ENCODE assay signal across 17 cellular contexts in the genomic region with DNA sequence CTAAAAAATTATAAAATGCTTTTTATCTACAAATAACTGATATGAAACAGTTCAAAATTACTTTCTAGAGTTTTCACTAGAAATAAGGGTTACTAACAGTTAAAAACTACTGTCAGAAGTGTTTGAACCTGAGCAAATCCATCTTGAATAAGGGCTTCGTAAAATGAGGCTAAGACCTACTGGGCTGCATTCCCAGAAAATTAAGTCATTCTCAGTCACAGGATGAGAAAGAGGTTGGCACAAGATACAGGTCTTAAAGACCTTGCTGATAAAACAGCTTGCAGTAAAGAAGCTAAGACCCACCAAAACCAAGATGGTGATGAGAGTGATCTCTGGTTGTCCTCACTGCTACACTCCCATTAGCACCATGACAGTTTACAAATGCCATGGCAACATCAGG.
DNase-seq lines count a peak whose midpoint lies in the region; ATAC-seq and TF ChIP-seq lines count a peak whose summit lies in the region.
"Had no signal": no experiment of that assay in that cellular context is flagged by ENCODE, and none has a peak within 500 bp of the region (broad histone marks: within the 10 kb centered on the region; RNA-seq: fewer than 3 reads in every experiment).

No MANE protein-coding gene starts in this region.

- CTCF ChIA-PET in MCF 10A (lab: Yijun Ruan, JAX): no interaction called here
- CTCF ChIA-PET in mammary epithelial cell (lab: Charles Lee; ENCODE audit: low non-redundant PET): no interaction called here

- dilution Hi-C loops in mammary epithelial cell (cut with HindIII; ENCODE audit: low sequenced_read_pairs): no loop called here

- TF ChIP-seq CTCF in MCF 10A (IDR thresholded peaks at IDR 0.05; ENCODE audit: unreplicated experiment) (no peak), breast epithelium (IDR thresholded peaks at IDR 0.05) (no peak), mammary epithelial cell (conservative IDR thresholded peaks at IDR 0.05 in 1 of 2, IDR thresholded peaks at IDR 0.05 in 1 of 2; ENCODE audit: extremely low read depth in 1 of 2, insufficient read depth in 1 of 2, low read depth in 1 of 2, low read length in 2 of 2) (no peak), hepatocyte (IDR thresholded peaks at IDR 0.05; ENCODE audit: poor library complexity) (no peak), BE2C (IDR thresholded peaks at IDR 0.05; ENCODE audit: low read depth, low read length) (no peak), GM23338 (conservative IDR thresholded peaks at IDR 0.05; ENCODE audit: low read depth in 2 of 2) (no peak), Peyer's patch (IDR thresholded peaks at IDR 0.05) (no peak)

- H3K27ac ChIP-seq in breast epithelium (no peak overlapping the region), mammary epithelial cell (ENCODE audit: insufficient read depth, low read depth, low read length) (no peak overlapping the region), hepatocyte (no peak overlapping the region), GM23338 (ENCODE audit: low read depth) (no peak overlapping the region), Peyer's patch (no peak overlapping the region)
- H3K27ac ChIP-seq: 22Rv1 had no signal

- ATAC-seq in GM23338: no peak

- H4K20me1 ChIP-seq in mammary epithelial cell (ENCODE audit: insufficient read depth, low read length) (no peaks in the 10 kb centered on the region), hepatocyte (ENCODE audit: insufficient read depth, poor library complexity, severe bottlenecking) (no peaks in the 10 kb centered on the region), GM23338 (replicated peaks; ENCODE audit: insufficient read depth) (no peaks in the 10 kb centered on the region)

- no TSS peak for BruUV-seq in MCF 10A (replicated peaks; lab: Mats Ljungman, UMichigan)
- no TSS peak for BruUV-seq in mammary epithelial cell (replicated peaks; lab: Mats Ljungman, UMichigan)

- H3K27me3 Mint-ChIP-seq in MCF 10A (ENCODE audit: insufficient read depth, unreplicated experiment) (no peaks in the 10 kb centered on the region), GM23338 (ENCODE audit: insufficient read depth, low read depth, poor library complexity) (no peaks in the 10 kb centered on the region)

- H3F3A ChIP-seq in GM23338 (replicated peaks; ENCODE audit: low read depth): no peaks in the 10 kb centered on the region

- TF ChIP-seq POLR2A in breast epithelium (IDR thresholded peaks at IDR 0.05) (no peak), Peyer's patch (IDR thresholded peaks at IDR 0.05) (no peak)

- H3K4me3 ChIP-seq in breast epithelium: no peak overlapping the region
- no peak overlapping the region for H3K4me3 ChIP-seq in mammary epithelial cell (replicated peaks in 1 of 3; ENCODE audit: insufficient read depth in 1 of 3, low read depth in 2 of 3, low read length in 3 of 3)
- H3K4me3 ChIP-seq in hepatocyte: no peak overlapping the region
- H3K4me3 ChIP-seq in BE2C (ENCODE audit: low read depth, low read length): no peak overlapping the region
- H3K4me3 ChIP-seq in GM23338: no peak overlapping the region
- H3K4me3 ChIP-seq in Peyer's patch: no peak overlapping the region

- no peaks in the 10 kb centered on the region for H3K4me1 ChIP-seq in breast epithelium
- H3K4me1 ChIP-seq in mammary epithelial cell (ENCODE audit: insufficient read depth, low read length): peaks cover 18% of the 10 kb centered on the region
- H3K4me1 ChIP-seq in hepatocyte (ENCODE audit: insufficient read depth): no peaks in the 10 kb centered on the region
- H3K4me1 ChIP-seq in BE2C: no peaks in the 10 kb centered on the region
- peaks cover 7% of the 10 kb centered on the region for H3K4me1 ChIP-seq in GM23338 (ENCODE audit: insufficient read depth)
- H3K4me1 ChIP-seq in Peyer's patch: no peaks in the 10 kb centered on the region

- peaks cover 16% of the 10 kb centered on the region for H3K4me1 Mint-ChIP-seq in MCF 10A (ENCODE audit: insufficient read depth, unreplicated experiment)
- H3K4me1 Mint-ChIP-seq in GM23338: peaks cover 16% of the 10 kb centered on the region

- WGBS in mammary epithelial cell (ENCODE audit: low coverage, missing lambda C conversion rate): 15% methylated on average over 1 of the region's 1 CpG
- WGBS in hepatocyte (ENCODE audit: low lambda C conversion rate, missing lambda C conversion rate): 32% methylated on average over 1 of the region's 1 CpG

- DNase-seq in MCF 10A (ENCODE audit: unreplicated experiment): peak; percentile 28
- DNase-seq in breast epithelium (ENCODE audit: low spot score in 2 of 2): no peak
- DNase-seq in mammary epithelial cell: peak; percentile 59
- peak; percentile 20 for DNase-seq in hepatocyte (ENCODE audit: low spot score)
- DNase-seq in BE2C: no peak
- no peak for DNase-seq in GM23338 (ENCODE audit: low spot score)
- DNase-seq in SIG-M5 (lab: John Stamatoyannopoulos, UW): no peak
- DNase-seq in Peyer's patch: no peak
- DNase-seq: DND-41, HCEC 1CT, NCI-H1417 treated with DMSO at 0.1 percent for 48 hours, NCI-H187 treated with DMSO at 0.1 percent for 48 hours, NCI-H345, NCI-H524 treated with DMSO at 0.1 percent for 48 hours, SHP77, SK-N-SH had no signal

- no peaks in the 10 kb centered on the region for H3K79me2 ChIP-seq in mammary epithelial cell (ENCODE audit: insufficient read depth, low read length)
- H3K79me2 ChIP-seq in hepatocyte: no peaks in the 10 kb centered on the region
- H3K79me2 ChIP-seq in GM23338 (replicated peaks; ENCODE audit: insufficient read depth): no peaks in the 10 kb centered on the region

- no peaks in the 10 kb centered on the region for H3K9me3 Mint-ChIP-seq in MCF 10A (ENCODE audit: unreplicated experiment)
- H3K9me3 Mint-ChIP-seq in GM23338: peaks cover 26% of the 10 kb centered on the region

- no peak overlapping the region for H3K27ac Mint-ChIP-seq in MCF 10A (ENCODE audit: low read depth, unreplicated experiment)
- H3K27ac Mint-ChIP-seq in GM23338: no peak overlapping the region

- intact Hi-C loops in MCF 10A (cut with micrococcal nuclease) (no loop called here), breast epithelium (cut with DNase I; ENCODE audit: low total_unique reads) (no loop called here), mammary epithelial cell (cut with micrococcal nuclease) (no loop called here)

- H3K9me2 ChIP-seq in hepatocyte (replicated peaks; ENCODE audit: insufficient read depth) (no peaks in the 10 kb centered on the region), GM23338 (ENCODE audit: insufficient read depth) (peaks cover 5% of the 10 kb centered on the region; the same call in 1 of the 2 replicates)
- H3K9me2 ChIP-seq: SK-N-SH had no signal

- H3K9me3 ChIP-seq in breast epithelium: peaks cover 4 to 7% of the 10 kb centered on the region in 2 donors
- no peaks in the 10 kb centered on the region for H3K9me3 ChIP-seq in mammary epithelial cell (replicated peaks; ENCODE audit: insufficient read depth, low read length)
- H3K9me3 ChIP-seq in hepatocyte (ENCODE audit: low read depth): peaks cover 7% of the 10 kb centered on the region
- no peaks in the 10 kb centered on the region for H3K9me3 ChIP-seq in BE2C
- peaks cover 0 to 3% (median 0%) of the 10 kb centered on the region in 4 donors for H3K9me3 ChIP-seq in Peyer's patch
- H3K9me3 ChIP-seq: SK-N-SH had no signal

- no peak overlapping the region for H3K9ac ChIP-seq in mammary epithelial cell (ENCODE audit: insufficient read depth, low read length)
- H3K9ac ChIP-seq: SK-N-SH had no signal

- POLR2A ChIA-PET in MCF 10A (lab: Yijun Ruan, JAX): interaction anchor here (0.9 kb wide), 1 partner anchor 13 kb away, joined by 3 read pairs; no protein-coding TSS in a partner anchor

- H3K36me3 Mint-ChIP-seq in MCF 10A (ENCODE audit: insufficient read depth, unreplicated experiment): no peaks in the 10 kb centered on the region
- peaks cover 12% of the 10 kb centered on the region; the same call in 2 of the 3 replicates for H3K36me3 Mint-ChIP-seq in GM23338 (ENCODE audit: low read depth)

- H3K27me3 ChIP-seq in breast epithelium: no peaks in the 10 kb centered on the region
- no peaks in the 10 kb centered on the region for H3K27me3 ChIP-seq in mammary epithelial cell (ENCODE audit: insufficient read depth, low read length)
- H3K27me3 ChIP-seq in hepatocyte: no peaks in the 10 kb centered on the region
- no peaks in the 10 kb centered on the region for H3K27me3 ChIP-seq in BE2C
- H3K27me3 ChIP-seq in GM23338 (ENCODE audit: insufficient read depth): no peaks in the 10 kb centered on the region
- H3K27me3 ChIP-seq in Peyer's patch: no peaks in the 10 kb centered on the region

- H3K4me3 Mint-ChIP-seq in MCF 10A (ENCODE audit: unreplicated experiment): no peak overlapping the region
- H3K4me3 Mint-ChIP-seq in GM23338: no peak overlapping the region

- in situ Hi-C loops in mammary epithelial cell (cut with MboI; ENCODE audit: low sequenced_read_pairs in 2 of 2): no loop called here

- H3K36me3 ChIP-seq in breast epithelium (no peaks in the 10 kb centered on the region), mammary epithelial cell (ENCODE audit: insufficient read depth, low read length) (no peaks in the 10 kb centered on the region), hepatocyte (replicated peaks; ENCODE audit: insufficient read depth, low read depth) (no peaks in the 10 kb centered on the region), BE2C (no peaks in the 10 kb centered on the region), GM23338 (ENCODE audit: insufficient read depth) (no peaks in the 10 kb centered on the region), Peyer's patch (no peaks in the 10 kb centered on the region)

- H3K4me2 ChIP-seq in mammary epithelial cell (ENCODE audit: insufficient read depth, low read depth, low read length) (no peak overlapping the region), hepatocyte (no peak overlapping the region), GM23338 (no peak overlapping the region)
- H3K4me2 ChIP-seq: SK-N-SH had no signal

- H2AFZ ChIP-seq in mammary epithelial cell (ENCODE audit: low read depth, low read length) (no peak overlapping the region), hepatocyte (no peak overlapping the region), GM23338 (no peak overlapping the region)

TF ChIP-seq in GM23338, 12 proteins besides CTCF, POLR2A, EP300 and RAD21 (continues in another document):
- TF ChIP-seq ZNF114 (CRISPR knock-in tag; IDR thresholded peaks at IDR 0.05) (no peak), NANOG (IDR thresholded peaks at IDR 0.05; ENCODE audit: borderline replicate concordance) (no peak)

Comparison
In these comparisons a context has a peak if more than half of its experiments do, and no peak if none do; other contexts are left out.
1. DNase-seq: peak in MCF 10A (single experiment), mammary epithelial cell (single experiment) and hepatocyte (single experiment); none in breast epithelium (0 of 2), BE2C (single experiment), GM23338 (single experiment), SIG-M5 (single experiment) and Peyer's patch (0 of 3).